Comparison of ENCODE assay signal across 21 cellular contexts in genomic region chr9:125517577-125517976, GRCh38.
"Had no signal": no experiment of that assay in that cellular context is flagged by ENCODE, and none has a peak within 500 bp of the region (broad histone marks: within the 10 kb centered on the region; RNA-seq: fewer than 3 reads in every experiment).

No MANE protein-coding gene starts in this region.

- H3K27me3 ChIP-seq: brain microvascular endothelial cell, colonic mucosa had no signal

- ATAC-seq: activated T-cell treated with anti-CD3 and anti-CD28 coated beads, Interleukin-2, amount 50 U/mL, for 72 hours; esophagus mucosa had no signal

- H3K4me3 Mint-ChIP-seq: activated CD4-positive, alpha-beta memory T cell treated with anti-CD3 and anti-CD28 coated beads, Interleukin-2, amount 10 ng/mL, durations not matched to agents 7 days and 5 days; activated CD4-positive, alpha-beta T cell treated with anti-CD3 and anti-CD28 coated beads, Interleukin-2, amount 10 ng/mL, durations not matched to agents 7 days and 5 days; activated naive CD8-positive, alpha-beta T cell; activated T-cell treated with anti-CD3 and anti-CD28 coated beads, Interleukin-2, amount 50 U/mL, for 24 hours; activated T-cell treated with anti-CD3 and anti-CD28 coated beads, Interleukin-2, amount 50 U/mL, for 72 hours had no signal

- DNase-seq: activated CD4-positive, alpha-beta memory T cell treated with anti-CD3 and anti-CD28 coated beads, Interleukin-2, amount 10 ng/mL, durations not matched to agents 7 days and 5 days; activated CD4-positive, alpha-beta T cell treated with anti-CD3 and anti-CD28 coated beads for 1 hour; activated CD4-positive, alpha-beta T cell treated with anti-CD3 and anti-CD28 coated beads for 4 hours; activated CD4-positive, alpha-beta T cell treated with anti-CD3 and anti-CD28 coated beads, Interleukin-2, amount 10 ng/mL, durations not matched to agents 7 days and 5 days; activated CD4-positive, alpha-beta T cell treated with anti-CD3 and anti-CD28 coated beads, Interleukin-2, amount 50 U/mL, for 4 hours; activated CD8-positive, alpha-beta memory T cell treated with anti-CD3 and anti-CD28 coated beads, Interleukin-2, amount 50 U/mL, for 48 hours; activated gamma-delta T cell treated with Interleukin-2 at 50 U/mL for 16 hours; activated naive CD4-positive, alpha-beta T cell treated with anti-CD3 and anti-CD28 coated beads, Interleukin-2, amount 50 U/mL, for 16 hours; activated naive CD4-positive, alpha-beta T cell treated with Interleukin-2 at 50 U/mL for 16 hours; activated T-cell treated with anti-CD3 and anti-CD28 coated beads for 4 hours; activated T-cell treated with anti-CD3 and anti-CD28 coated beads, Interleukin-2, amount 50 U/mL, for 24 hours; activated T-cell treated with anti-CD3 and anti-CD28 coated beads, Interleukin-2, amount 50 U/mL, for 72 hours; amniotic stem cell; anterior cingulate cortex; brain microvascular endothelial cell; colonic mucosa; effector CD8-positive, alpha-beta T cell; foreskin fibroblast; T-helper 2 cell had no signal

- H3K9me3 Mint-ChIP-seq: activated CD4-positive, alpha-beta memory T cell treated with anti-CD3 and anti-CD28 coated beads, Interleukin-2, amount 10 ng/mL, durations not matched to agents 7 days and 5 days; activated CD4-positive, alpha-beta T cell treated with anti-CD3 and anti-CD28 coated beads, Interleukin-2, amount 10 ng/mL, durations not matched to agents 7 days and 5 days; activated T-cell treated with anti-CD3 and anti-CD28 coated beads, Interleukin-2, amount 50 U/mL, for 24 hours; activated T-cell treated with anti-CD3 and anti-CD28 coated beads, Interleukin-2, amount 50 U/mL, for 72 hours had no signal

- H3K27ac ChIP-seq: brain microvascular endothelial cell, colonic mucosa had no signal

- H3K4me3 ChIP-seq: colonic mucosa had no signal

- H3K9me3 ChIP-seq: colonic mucosa had no signal

- H3K36me3 ChIP-seq: brain microvascular endothelial cell, colonic mucosa had no signal

- H3K27ac Mint-ChIP-seq: activated CD4-positive, alpha-beta memory T cell treated with anti-CD3 and anti-CD28 coated beads, Interleukin-2, amount 10 ng/mL, durations not matched to agents 7 days and 5 days; activated CD4-positive, alpha-beta T cell treated with anti-CD3 and anti-CD28 coated beads, Interleukin-2, amount 10 ng/mL, durations not matched to agents 7 days and 5 days; activated naive CD8-positive, alpha-beta T cell; activated T-cell treated with anti-CD3 and anti-CD28 coated beads, Interleukin-2, amount 50 U/mL, for 24 hours; activated T-cell treated with anti-CD3 and anti-CD28 coated beads, Interleukin-2, amount 50 U/mL, for 72 hours had no signal

- H3K27me3 Mint-ChIP-seq: activated CD4-positive, alpha-beta memory T cell treated with anti-CD3 and anti-CD28 coated beads, Interleukin-2, amount 10 ng/mL, durations not matched to agents 7 days and 5 days; activated CD4-positive, alpha-beta T cell treated with anti-CD3 and anti-CD28 coated beads, Interleukin-2, amount 10 ng/mL, durations not matched to agents 7 days and 5 days; activated naive CD8-positive, alpha-beta T cell; activated T-cell treated with anti-CD3 and anti-CD28 coated beads, Interleukin-2, amount 50 U/mL, for 24 hours had no signal
